20 cellular contexts compared by ENCODE assay signal in genomic region chr2:236855176-236855865, GRCh38.
DNase-seq lines count a peak whose midpoint lies in the region; FAIRE-seq and TF ChIP-seq lines count a peak whose summit lies in the region.
"Had no signal": no experiment of that assay in that cellular context is flagged by ENCODE, and none has a peak within 500 bp of the region (broad histone marks: within the 10 kb centered on the region; RNA-seq: fewer than 3 reads in every experiment).

No MANE protein-coding gene starts in this region.

- peaks cover 31% of the 10 kb centered on the region for H3F3A ChIP-seq in neural progenitor cell (ENCODE audit: low read depth)

- POLR2A ChIA-PET in Caco-2 (lab: Charles Lee) = no interaction called here
- POLR2A ChIA-PET in activated CD4-positive, alpha-beta memory T cell treated with anti-CD3 and anti-CD28 coated beads for 36 hours (lab: Charles Lee) = no interaction called here

- 91 to 94% methylated on average over 5 to 9 of the region's 9 CpGs for WGBS in endodermal cell (ENCODE audit: insufficient coverage in 1 of 2, insufficient read length in 1 of 2), 2 experiments

- H3K79me2 ChIP-seq in neural progenitor cell (ENCODE audit: low read depth) = no peaks in the 10 kb centered on the region

- TF ChIP-seq CTCF in Caco-2 (IDR thresholded peaks at IDR 0.05; ENCODE audit: insufficient read depth in 1 of 2, low read depth in 1 of 2, low read length in 1 of 2, severe bottlenecking in 1 of 2, unreplicated experiment in 1 of 2) (no peak), endodermal cell (conservative IDR thresholded peaks at IDR 0.05) (no peak), neural progenitor cell (IDR thresholded peaks at IDR 0.05) (no peak), type B pancreatic cell (conservative IDR thresholded peaks at IDR 0.05) (no peak)

- H3K4me1 Mint-ChIP-seq in Caco-2 (ENCODE audit: low read depth, unreplicated experiment) (peaks cover 14% of the 10 kb centered on the region), endodermal cell (peaks cover 51% of the 10 kb centered on the region), neural progenitor cell (peaks cover 83% of the 10 kb centered on the region), type B pancreatic cell (ENCODE audit: unreplicated experiment) (peaks cover 76% of the 10 kb centered on the region)
- no peaks in the 10 kb centered on the region for H3K4me1 Mint-ChIP-seq in activated CD4-positive, alpha-beta memory T cell treated with anti-CD3 and anti-CD28 coated beads for 36 hours (ENCODE audit: low read depth)
- H3K4me1 Mint-ChIP-seq: CD4-positive, CD25-positive, alpha-beta regulatory T cell had no signal

- BruUV-seq in Caco-2 (replicated peaks; lab: Mats Ljungman, UMichigan) = no TSS peak

- CTCF ChIA-PET in Caco-2 (lab: Charles Lee) = no interaction called here
- CTCF ChIA-PET in activated CD4-positive, alpha-beta memory T cell treated with anti-CD3 and anti-CD28 coated beads for 36 hours (lab: Charles Lee) = no interaction called here

- H3K9ac ChIP-seq in endodermal cell (ENCODE audit: extremely low read depth, low read length, poor library complexity, severe bottlenecking) (no peak overlapping the region), neural progenitor cell (no peak overlapping the region)

- no peak for DNase-seq in Caco-2
- DNase-seq in endodermal cell = peak; percentile 20
- no peak for DNase-seq in neural progenitor cell (ENCODE audit: low spot score)
- DNase-seq in type B pancreatic cell (ENCODE audit: extremely low spot score, unreplicated experiment) = peak; percentile 31
- no peak for DNase-seq in activated CD4-positive, alpha-beta memory T cell treated with anti-CD3 and anti-CD28 coated beads for 36 hours
- no peak for DNase-seq in NCI-H510A (lab: John Stamatoyannopoulos, UW)
- no peak for DNase-seq in urothelium cell line (ENCODE audit: low spot score)
- DNase-seq: 8988T; C1 segment of cervical spinal cord; CD4-positive, CD25-positive, alpha-beta regulatory T cell; CD8-positive, alpha-beta T cell; DMS 273 treated with DMSO at 0.1 percent for 48 hours; DMS79; EL; GDM1; H9 had no signal

- FAIRE-seq in urothelium cell line (lab: Jason Lieb, UNC) = no peak
- FAIRE-seq: D721Med, GM12878, GM19239 had no signal

- H3K27ac ChIP-seq in endodermal cell (ENCODE audit: low read depth, low read length) = no peak overlapping the region
- H3K27ac ChIP-seq in neural progenitor cell = no peak overlapping the region

- H3K27me3 ChIP-seq in Caco-2 (replicated peaks; ENCODE audit: control insufficient read depth, insufficient read depth, low read length) (no peaks in the 10 kb centered on the region), endodermal cell (ENCODE audit: control insufficient read depth, insufficient read depth, low read length, poor library complexity, severe bottlenecking) (no peaks in the 10 kb centered on the region), neural progenitor cell (no peaks in the 10 kb centered on the region)

- no peaks in the 10 kb centered on the region for H3K9me3 ChIP-seq in Caco-2
- peaks cover 14% of the 10 kb centered on the region for H3K9me3 ChIP-seq in endodermal cell (ENCODE audit: control insufficient read depth, low read length)
- H3K9me3 ChIP-seq in neural progenitor cell (ENCODE audit: low read depth) = no peaks in the 10 kb centered on the region

- H3K36me3 ChIP-seq in Caco-2 (ENCODE audit: control insufficient read depth, insufficient read depth, low read length) (no peaks in the 10 kb centered on the region), endodermal cell (ENCODE audit: control insufficient read depth, insufficient read depth, low read length) (no peaks in the 10 kb centered on the region), neural progenitor cell (no peaks in the 10 kb centered on the region)

- H3K4me3 ChIP-seq in Caco-2 (ENCODE audit: low read depth, low read length) (no peak overlapping the region), endodermal cell (ENCODE audit: low read length) (no peak overlapping the region), neural progenitor cell (no peak overlapping the region)
- H3K4me3 ChIP-seq: GM12878, GM23338 had no signal

- H3K36me3 Mint-ChIP-seq in Caco-2 (ENCODE audit: insufficient read depth, unreplicated experiment) (peaks cover 4% of the 10 kb centered on the region), endodermal cell (ENCODE audit: low read depth) (no peaks in the 10 kb centered on the region), neural progenitor cell (peaks cover 5% of the 10 kb centered on the region), type B pancreatic cell (peaks cover 5% of the 10 kb centered on the region)
- H3K36me3 Mint-ChIP-seq in activated CD4-positive, alpha-beta memory T cell treated with anti-CD3 and anti-CD28 coated beads for 36 hours = no peaks in the 10 kb centered on the region
- H3K36me3 Mint-ChIP-seq: CD4-positive, CD25-positive, alpha-beta regulatory T cell; CD8-positive, alpha-beta T cell had no signal

- H3K4me1 ChIP-seq in Caco-2 = peaks cover 8% of the 10 kb centered on the region; the same call in 1 of the 2 replicates
- H3K4me1 ChIP-seq in endodermal cell (ENCODE audit: control insufficient read depth, insufficient read depth, low read length) = peaks cover 19% of the 10 kb centered on the region
- H3K4me1 ChIP-seq in neural progenitor cell = peaks cover 53% of the 10 kb centered on the region

- peak overlapping the region; percentile 71 for H3K27ac Mint-ChIP-seq in Caco-2 (ENCODE audit: unreplicated experiment)
- no peak overlapping the region for H3K27ac Mint-ChIP-seq in endodermal cell
- H3K27ac Mint-ChIP-seq in neural progenitor cell = peak overlapping the region; percentile 23
- peak overlapping the region; percentile 65 for H3K27ac Mint-ChIP-seq in type B pancreatic cell
- no peak overlapping the region for H3K27ac Mint-ChIP-seq in activated CD4-positive, alpha-beta memory T cell treated with anti-CD3 and anti-CD28 coated beads for 36 hours
- H3K27ac Mint-ChIP-seq: CD4-positive, CD25-positive, alpha-beta regulatory T cell; CD8-positive, alpha-beta T cell; GM23338; H9 had no signal

- H3K4me3 Mint-ChIP-seq in Caco-2 (ENCODE audit: unreplicated experiment) = peak overlapping the region; percentile 32
- H3K4me3 Mint-ChIP-seq in endodermal cell = no peak overlapping the region
- H3K4me3 Mint-ChIP-seq in neural progenitor cell = peak overlapping the region; percentile 54
- H3K4me3 Mint-ChIP-seq in type B pancreatic cell = peak overlapping the region; percentile 63
- H3K4me3 Mint-ChIP-seq in activated CD4-positive, alpha-beta memory T cell treated with anti-CD3 and anti-CD28 coated beads for 36 hours = no peak overlapping the region
- H3K4me3 Mint-ChIP-seq: CD4-positive, CD25-positive, alpha-beta regulatory T cell; CD8-positive, alpha-beta T cell; GM23338; H9 had no signal

- intact Hi-C loops in Caco-2 (cut with micrococcal nuclease; ENCODE audit: unreplicated experiment) = no loop called here
- intact Hi-C loops in activated CD4-positive, alpha-beta memory T cell treated with anti-CD3 and anti-CD28 coated beads for 36 hours (cut with micrococcal nuclease) = no loop called here

- no peak overlapping the region for H2AFZ ChIP-seq in neural progenitor cell (replicated peaks)

- H3K4me2 ChIP-seq in neural progenitor cell = no peak overlapping the region

- H4K20me1 ChIP-seq in neural progenitor cell (ENCODE audit: low read depth) = no peaks in the 10 kb centered on the region

- H3K9me3 Mint-ChIP-seq in Caco-2 (ENCODE audit: unreplicated experiment) (peaks cover 9% of the 10 kb centered on the region), endodermal cell (peaks cover 11% of the 10 kb centered on the region), neural progenitor cell (peaks cover 18% of the 10 kb centered on the region), type B pancreatic cell (peaks cover 11% of the 10 kb centered on the region)
- H3K9me3 Mint-ChIP-seq in activated CD4-positive, alpha-beta memory T cell treated with anti-CD3 and anti-CD28 coated beads for 36 hours = no peaks in the 10 kb centered on the region
- H3K9me3 Mint-ChIP-seq: CD8-positive, alpha-beta T cell had no signal

- H3K27me3 Mint-ChIP-seq in Caco-2 (ENCODE audit: insufficient read depth, unreplicated experiment) (no peaks in the 10 kb centered on the region), endodermal cell (ENCODE audit: insufficient read depth) (peaks cover 10% of the 10 kb centered on the region), neural progenitor cell (ENCODE audit: insufficient read depth, low read depth) (peaks cover 36% of the 10 kb centered on the region), type B pancreatic cell (peaks cover 24% of the 10 kb centered on the region)
- H3K27me3 Mint-ChIP-seq in activated CD4-positive, alpha-beta memory T cell treated with anti-CD3 and anti-CD28 coated beads for 36 hours = no peaks in the 10 kb centered on the region
- H3K27me3 Mint-ChIP-seq: CD4-positive, CD25-positive, alpha-beta regulatory T cell had no signal

Comparison
In these comparisons a context has a peak if more than half of its experiments do, and no peak if none do; other contexts are left out.
1. DNase-seq: peak in endodermal cell (single experiment) and type B pancreatic cell (single experiment); none in Caco-2 (0 of 2), neural progenitor cell (single experiment), activated CD4-positive, alpha-beta memory T cell treated with anti-CD3 and anti-CD28 coated beads for 36 hours (single experiment), NCI-H510A (single experiment) and urothelium cell line (single experiment).
2. H3K27ac Mint-ChIP-seq: peak in Caco-2 (single experiment), neural progenitor cell (single experiment) and type B pancreatic cell (single experiment); none in endodermal cell (single experiment) and activated CD4-positive, alpha-beta memory T cell treated with anti-CD3 and anti-CD28 coated beads for 36 hours (single experiment).
3. H3K4me3 Mint-ChIP-seq: peak in Caco-2 (single experiment), neural progenitor cell (single experiment) and type B pancreatic cell (single experiment); none in endodermal cell (single experiment) and activated CD4-positive, alpha-beta memory T cell treated with anti-CD3 and anti-CD28 coated beads for 36 hours (single experiment).